Comparison of ENCODE assay signal across 11 cellular contexts in the genomic region with DNA sequence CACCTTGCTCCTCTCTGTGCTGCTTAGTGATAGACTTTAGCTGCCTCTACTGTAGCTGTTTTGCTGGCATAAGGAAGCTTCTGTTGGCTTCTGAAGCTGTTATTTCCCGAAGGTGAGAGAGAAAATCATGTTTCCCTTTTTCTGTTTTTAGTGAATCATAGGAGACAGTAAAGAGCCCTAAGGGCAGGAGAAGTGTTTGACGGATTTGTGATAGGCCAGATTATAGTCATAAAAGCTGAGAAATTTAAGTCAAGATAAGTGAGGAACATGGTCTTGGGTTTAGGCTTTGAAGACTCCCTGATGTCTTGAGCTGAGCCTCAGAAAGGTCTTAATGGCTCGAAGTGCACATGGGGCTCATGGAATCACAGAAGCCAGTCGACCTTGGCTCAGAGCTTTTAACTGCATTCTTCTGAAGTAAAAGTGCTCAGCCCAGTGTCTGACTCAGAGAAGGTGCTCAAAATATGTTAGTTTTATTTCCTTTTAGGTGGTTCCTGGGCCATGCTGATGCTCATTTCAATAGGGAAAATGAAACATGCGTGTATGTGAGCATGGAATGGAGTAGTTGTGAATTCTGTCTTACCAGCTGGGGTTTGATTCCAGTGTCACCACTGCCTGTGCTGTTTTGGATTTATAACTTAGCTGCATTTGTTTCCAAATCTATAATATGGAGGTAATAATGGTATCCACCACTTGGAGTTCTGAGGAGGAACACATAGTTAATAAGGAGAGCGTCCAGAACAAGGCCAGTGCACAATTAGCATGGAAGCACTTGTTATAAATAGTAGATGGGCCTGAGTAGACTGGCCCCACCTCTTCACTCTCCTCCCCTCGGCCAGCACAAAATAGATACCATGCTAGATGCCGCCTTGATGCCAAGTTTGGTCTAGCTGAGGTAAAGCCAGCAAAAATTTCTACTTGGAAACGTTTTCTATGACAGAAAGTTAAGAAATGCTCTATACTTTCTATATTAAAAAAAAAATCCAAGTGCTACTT.
DNase-seq lines count a peak whose midpoint lies in the region; ATAC-seq, FAIRE-seq and TF ChIP-seq lines count a peak whose summit lies in the region.
"Had no signal": no experiment of that assay in that cellular context is flagged by ENCODE, and none has a peak within 500 bp of the region (broad histone marks: within the 10 kb centered on the region; RNA-seq: fewer than 3 reads in every experiment).

No MANE protein-coding gene starts in this region.

- H3K4me1 ChIP-seq in mammary epithelial cell (ENCODE audit: insufficient read depth, low read length): peaks cover 15% of the 10 kb centered on the region

- H3K27me3 ChIP-seq in mammary epithelial cell (ENCODE audit: insufficient read depth, low read length): no peaks in the 10 kb centered on the region
- H3K27me3 ChIP-seq: SJSA1 had no signal

- CTCF ChIA-PET in mammary epithelial cell (lab: Charles Lee; ENCODE audit: low non-redundant PET) (no interaction called here), T-cell (lab: Charles Lee) (no interaction called here)

- DNase-seq in GM12892 (ENCODE audit: insufficient read length) (no peak), mammary epithelial cell (peak; percentile 33), immature natural killer cell (no peak), renal cortical epithelial cell (ENCODE audit: low read depth) (peak; percentile 46), NCI-H524 (lab: John Stamatoyannopoulos, UW) (no peak), T-cell (no peak), DMS 273 treated with DMSO at 0.1 percent for 48 hours (lab: John Stamatoyannopoulos, UW) (no peak), retina (no peak)
- DNase-seq: NCI-H2081, NCI-H774 had no signal

- TF ChIP-seq CTCF in mammary epithelial cell (conservative IDR thresholded peaks at IDR 0.05 in 1 of 2, IDR thresholded peaks at IDR 0.05 in 1 of 2; ENCODE audit: extremely low read depth in 1 of 2, insufficient read depth in 1 of 2, low read depth in 1 of 2, low read length in 2 of 2): no peak

- WGBS in mammary epithelial cell (ENCODE audit: low coverage, missing lambda C conversion rate): 54% methylated on average over 8 of the region's 9 CpGs

- H3K27ac Mint-ChIP-seq in immature natural killer cell: peak overlapping the region; percentile 13 to 68 (median 46)
- H3K27ac Mint-ChIP-seq in T-cell: no peak overlapping the region

- H3K4me1 Mint-ChIP-seq in immature natural killer cell: peaks cover 57 to 73% of the 10 kb centered on the region in 2 donors
- peaks cover 0 to 4% (median under 1%) of the 10 kb centered on the region in 3 donors for H3K4me1 Mint-ChIP-seq in T-cell

- no peaks in the 10 kb centered on the region for H4K20me1 ChIP-seq in mammary epithelial cell (ENCODE audit: insufficient read depth, low read length)

- no peak overlapping the region for H3K4me3 ChIP-seq in mammary epithelial cell (replicated peaks in 1 of 3; ENCODE audit: insufficient read depth in 1 of 3, low read depth in 2 of 3, low read length in 3 of 3)
- H3K4me3 ChIP-seq: SJSA1 had no signal

- POLR2A ChIA-PET in T-cell (lab: Charles Lee): interaction anchor here in 1 of 2 donors (0.6 to 0.7 kb wide), 2 partner anchors 99 to 456 kb away, joined by 4 to 5 read pairs; no protein-coding TSS in a partner anchor

- H3K9ac ChIP-seq in mammary epithelial cell (ENCODE audit: insufficient read depth, low read length): no peak overlapping the region

- ATAC-seq in T-cell (replicated peaks in 1 of 4): no peak

- no peaks in the 10 kb centered on the region for H3K9me3 ChIP-seq in mammary epithelial cell (replicated peaks; ENCODE audit: insufficient read depth, low read length)
- H3K9me3 ChIP-seq: SJSA1 had no signal

- H3K4me2 ChIP-seq in mammary epithelial cell (ENCODE audit: insufficient read depth, low read depth, low read length): peak overlapping the region; percentile 6

- in situ Hi-C loops in mammary epithelial cell (cut with MboI; ENCODE audit: low sequenced_read_pairs in 2 of 2): no loop called here

- H3K4me3 Mint-ChIP-seq in immature natural killer cell: no peak overlapping the region
- H3K4me3 Mint-ChIP-seq in T-cell: no peak overlapping the region

- no peak overlapping the region for H3K27ac ChIP-seq in mammary epithelial cell (ENCODE audit: insufficient read depth, low read depth, low read length)

- H3K27me3 Mint-ChIP-seq in immature natural killer cell (ENCODE audit: low read depth in 3 of 3): peaks cover 0 to 3% (median 0%) of the 10 kb centered on the region in 3 donors
- H3K27me3 Mint-ChIP-seq in T-cell: peaks cover 2 to 9% of the 10 kb centered on the region in 2 donors

- peaks cover 25% of the 10 kb centered on the region for H3K79me2 ChIP-seq in mammary epithelial cell (ENCODE audit: insufficient read depth, low read length)

- H3K36me3 Mint-ChIP-seq in immature natural killer cell: peaks cover 0 to 15% (median 12%) of the 10 kb centered on the region in 3 donors
- no peaks in the 10 kb centered on the region for H3K36me3 Mint-ChIP-seq in T-cell

- TF ChIP-seq POLR2A in GM12892 (IDR thresholded peaks at IDR 0.05; ENCODE audit: low read depth, low read length): no peak

- intact Hi-C loops in mammary epithelial cell (cut with micrococcal nuclease): no loop called here

- no peak overlapping the region for H2AFZ ChIP-seq in mammary epithelial cell (ENCODE audit: low read depth, low read length)

- no TSS peak for BruUV-seq in mammary epithelial cell (replicated peaks; lab: Mats Ljungman, UMichigan)

- H3K9me3 Mint-ChIP-seq in immature natural killer cell (no peaks in the 10 kb centered on the region), T-cell (no peaks in the 10 kb centered on the region)

- dilution Hi-C loops in mammary epithelial cell (cut with HindIII; ENCODE audit: low sequenced_read_pairs): no loop called here

- H3K36me3 ChIP-seq in mammary epithelial cell (ENCODE audit: insufficient read depth, low read length): no peaks in the 10 kb centered on the region
- H3K36me3 ChIP-seq: SJSA1 had no signal

- peak; percentile 17 for FAIRE-seq in GM12892 (lab: Jason Lieb, UNC)

Comparison
In these comparisons a context has a peak if more than half of its experiments do, and no peak if none do; other contexts are left out.
1. DNase-seq: peak in mammary epithelial cell (single experiment) and renal cortical epithelial cell (single experiment); none in GM12892 (single experiment), immature natural killer cell (0 of 3), NCI-H524 (0 of 2), T-cell (0 of 34), DMS 273 treated with DMSO at 0.1 percent for 48 hours (single experiment) and retina (single experiment).
2. H3K27ac Mint-ChIP-seq: peak in immature natural killer cell (6 of 6); none in T-cell (0 of 2).